ENCODE assay signal across 1 cellular context in the genomic region with DNA sequence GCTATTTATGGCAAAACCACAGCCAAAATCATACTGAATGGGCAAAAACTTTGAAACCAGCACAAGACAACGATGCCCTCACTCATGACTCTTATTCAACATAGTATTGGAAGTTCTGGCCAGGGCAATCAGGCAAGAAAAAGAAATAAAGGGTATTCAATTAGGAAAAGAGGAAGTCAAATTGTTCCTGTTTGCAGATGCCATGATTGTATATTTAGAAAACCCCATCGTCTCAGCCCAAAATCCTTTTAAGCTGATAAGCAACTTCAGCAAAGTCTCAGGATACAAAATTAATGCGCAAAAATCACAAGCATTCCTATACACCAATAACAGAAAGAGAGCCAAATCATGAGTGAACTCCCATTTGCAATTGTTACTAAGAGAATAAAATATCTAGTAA. TPM values are rescaled to one million over a fixed set of nuclear protein-coding genes. Genes with fewer than 3 reads are reported as not detected.
"Had no signal": no experiment of that assay in that cellular context is flagged by ENCODE, and none has a peak within 500 bp of the region (broad histone marks: within the 10 kb centered on the region; RNA-seq: fewer than 3 reads in every experiment).

No MANE protein-coding gene starts in this region.

RNA-seq across cellular contexts. Expression of a gene that starts 10.4 kb away (rescaled TPM):
- total RNA-seq: G401 had no signal

RNA-seq across cellular contexts. Expression of a gene that starts 38.6 kb away (rescaled TPM):
- total RNA-seq: G401 had no signal
